In the genomic region with DNA sequence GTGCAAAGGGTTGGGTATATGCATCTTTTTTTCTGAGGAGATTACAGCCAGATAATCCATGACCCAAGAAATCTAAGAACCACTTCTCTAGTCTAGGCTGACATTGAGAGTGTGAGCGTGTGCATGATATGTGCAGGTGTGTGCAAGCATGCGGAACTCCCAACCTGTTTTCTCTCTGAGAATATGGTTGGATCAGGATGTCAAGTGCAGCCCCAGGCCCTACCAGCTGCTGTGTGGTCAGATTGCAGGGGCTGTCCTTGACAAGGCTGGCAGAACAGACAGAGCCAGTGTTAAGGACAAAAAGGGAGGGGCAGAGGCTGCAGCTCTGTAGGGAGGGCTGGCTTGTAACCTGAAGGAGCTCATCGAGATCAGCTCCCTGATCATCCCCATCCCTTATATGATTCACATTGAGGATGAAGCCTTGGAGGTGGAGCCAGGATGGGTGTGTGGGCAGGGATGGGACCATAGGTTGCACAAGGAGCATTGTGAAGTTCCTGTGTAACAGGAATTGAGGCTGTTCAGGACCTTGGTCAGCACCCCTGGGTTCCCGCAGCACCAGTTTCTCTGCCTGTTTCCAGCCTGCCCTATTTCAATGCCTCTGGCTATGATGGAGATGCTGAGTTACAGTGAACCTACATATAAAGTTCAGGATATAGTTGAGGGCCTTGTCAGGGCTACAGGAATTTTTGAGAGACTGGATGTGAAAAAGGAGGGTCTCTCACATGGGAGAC, we compare ENCODE assay signal across 9 cellular contexts. TPM values are rescaled to one million over a fixed set of nuclear protein-coding genes. Genes with fewer than 3 reads are reported as not detected.
DNase-seq lines count a peak whose midpoint lies in the region; ATAC-seq, FAIRE-seq and TF ChIP-seq lines count a peak whose summit lies in the region.
"Had no signal": no experiment of that assay in that cellular context is flagged by ENCODE, and none has a peak within 500 bp of the region (broad histone marks: within the 10 kb centered on the region; RNA-seq: fewer than 3 reads in every experiment).

No MANE protein-coding gene starts in this region.

- no peaks in the 10 kb centered on the region for H3K9me3 Mint-ChIP-seq in stimulated activated naive CD8-positive, alpha-beta T cell treated with anti-CD3 and anti-CD28 coated beads, Interleukin-15, amount 100 ng/mL, for 72 hours

- TF ChIP-seq CTCF in WERI-Rb-1 (IDR thresholded peaks at IDR 0.05; ENCODE audit: low read depth, low read length), result no peak

- H3K27me3 Mint-ChIP-seq in stimulated activated naive CD8-positive, alpha-beta T cell treated with anti-CD3 and anti-CD28 coated beads, Interleukin-15, amount 100 ng/mL, for 72 hours, result peaks cover 65% of the 10 kb centered on the region

- H3K27me3 ChIP-seq in WERI-Rb-1 (ENCODE audit: insufficient read depth, low read depth, severe bottlenecking), result no peaks in the 10 kb centered on the region
- H3K27me3 ChIP-seq: heart right ventricle had no signal

- no peak overlapping the region for H3K27ac ChIP-seq in WERI-Rb-1
- H3K27ac ChIP-seq: heart right ventricle had no signal

- no peak overlapping the region for H3K4me3 Mint-ChIP-seq in stimulated activated naive CD8-positive, alpha-beta T cell treated with anti-CD3 and anti-CD28 coated beads, Interleukin-15, amount 100 ng/mL, for 72 hours

- no peaks in the 10 kb centered on the region for H3K36me3 ChIP-seq in WERI-Rb-1
- H3K36me3 ChIP-seq: heart right ventricle had no signal

- no peak overlapping the region for H3K27ac Mint-ChIP-seq in stimulated activated naive CD8-positive, alpha-beta T cell treated with anti-CD3 and anti-CD28 coated beads, Interleukin-15, amount 100 ng/mL, for 72 hours

- no peak for DNase-seq in GM12891 (ENCODE audit: insufficient read length, low spot score)
- peak; percentile 42 for DNase-seq in MV-4-11 (lab: John Stamatoyannopoulos, UW)
- DNase-seq in WERI-Rb-1, result peak; percentile 32
- peak; percentile 46 for DNase-seq in foreskin melanocyte
- DNase-seq in stimulated activated naive CD8-positive, alpha-beta T cell treated with anti-CD3 and anti-CD28 coated beads, Interleukin-15, amount 100 ng/mL, for 72 hours, result peak; percentile 12 to 16
- DNase-seq in NK-92 (lab: John Stamatoyannopoulos, UW; ENCODE audit: unreplicated experiment), result no peak

- ATAC-seq in stimulated activated naive CD8-positive, alpha-beta T cell treated with anti-CD3 and anti-CD28 coated beads, Interleukin-15, amount 100 ng/mL, for 72 hours, result no peak
- ATAC-seq in HG02798 (IDR thresholded peaks at IDR 0.05; ENCODE audit: poor library complexity, unreplicated experiment), result no peak
- ATAC-seq in HG02852 (IDR thresholded peaks at IDR 0.05; ENCODE audit: unreplicated experiment), result no peak

- H3K9me3 ChIP-seq in WERI-Rb-1 (ENCODE audit: severe bottlenecking), result no peaks in the 10 kb centered on the region
- H3K9me3 ChIP-seq: heart right ventricle had no signal

- no peak overlapping the region for H3K4me3 ChIP-seq in WERI-Rb-1 (ENCODE audit: low read depth, low read length)
- H3K4me3 ChIP-seq: heart right ventricle had no signal

- H3K4me1 Mint-ChIP-seq in stimulated activated naive CD8-positive, alpha-beta T cell treated with anti-CD3 and anti-CD28 coated beads, Interleukin-15, amount 100 ng/mL, for 72 hours, result no peaks in the 10 kb centered on the region

- FAIRE-seq in GM12891 (lab: Jason Lieb, UNC), result peak; percentile 9

- TF ChIP-seq POLR2A in GM12891 (IDR thresholded peaks at IDR 0.05; ENCODE audit: low read depth, low read length), result no peak

TF ChIP-seq in GM12891, 5 proteins besides CTCF, POLR2A, EP300 and RAD21:
- TF ChIP-seq POU2F2 (IDR thresholded peaks at IDR 0.05; ENCODE audit: low read depth, low read length) (no peak), POLR2AphosphoS5 (IDR thresholded peaks at IDR 0.05; ENCODE audit: low read depth, low read length) (no peak), SPI1 (IDR thresholded peaks at IDR 0.05; ENCODE audit: low read depth, low read length) (no peak), PAX5 (IDR thresholded peaks at IDR 0.05; ENCODE audit: insufficient read depth, low read length, severe bottlenecking) (no peak), TAF1 (IDR thresholded peaks at IDR 0.05; ENCODE audit: low read depth, low read length) (no peak)

RNA-seq across cellular contexts. Expression of a gene that starts 52.6 kb away (rescaled TPM):
- not detected for polyA plus RNA-seq in GM12891 (2012; ENCODE audit: low read depth, missing spikeins)

Comparison
In these comparisons a context has a peak if more than half of its experiments do, and no peak if none do; other contexts are left out.
1. DNase-seq: peak in MV-4-11 (single experiment), WERI-Rb-1 (single experiment), foreskin melanocyte (single experiment) and stimulated activated naive CD8-positive, alpha-beta T cell treated with anti-CD3 and anti-CD28 coated beads, Interleukin-15, amount 100 ng/mL, for 72 hours (2 of 2); none in GM12891 (single experiment) and NK-92 (single experiment).